12 cellular contexts compared by ENCODE assay signal in the genomic region with DNA sequence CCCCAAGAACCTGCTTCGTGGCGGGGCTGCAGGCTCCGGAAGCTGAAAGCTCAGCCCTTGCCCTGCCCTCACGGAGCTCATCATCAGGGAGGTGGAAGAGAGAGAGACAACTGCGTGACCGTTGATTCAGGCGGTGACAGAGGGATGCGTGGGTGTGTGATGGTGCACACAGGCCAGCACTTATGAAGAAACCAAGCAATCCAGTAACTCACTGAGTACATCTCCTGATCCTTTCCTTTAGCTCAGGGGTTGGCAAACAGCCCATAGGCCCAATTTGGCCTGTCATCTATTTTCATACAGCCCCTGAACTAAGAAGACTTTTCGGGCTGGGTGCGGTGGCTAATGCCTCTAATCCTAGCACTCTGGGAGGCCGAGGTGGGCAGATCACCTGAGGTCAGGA.
"Had no signal": no experiment of that assay in that cellular context is flagged by ENCODE, and none has a peak within 500 bp of the region (broad histone marks: within the 10 kb centered on the region; RNA-seq: fewer than 3 reads in every experiment).

No MANE protein-coding gene starts in this region.

- DNase-seq: activated CD4-positive, alpha-beta T cell treated with anti-CD3 and anti-CD28 coated beads for 4 hours; activated CD8-positive, alpha-beta T cell treated with anti-CD3 and anti-CD28 coated beads, Interleukin-2, amount 10 ng/mL, durations not matched to agents 7 days and 5 days; activated naive CD4-positive, alpha-beta T cell treated with Interleukin-2 at 50 U/mL for 16 hours; endodermal cell; erythroblast; natural killer cell; nucleus accumbens; stimulated activated CD4-positive, alpha-beta T cell treated with anti-CD3 and anti-CD28 coated beads, Interleukin-2, amount 100 ng/mL, for 48 hours; stimulated activated naive CD4-positive, alpha-beta T cell treated with Interleukin-2 at 50 U/mL for 16 hours; SW 1271; upper lobe of right lung had no signal

- H3K36me3 ChIP-seq: prostate gland, upper lobe of right lung had no signal

- H3K4me3 ChIP-seq: prostate gland, upper lobe of right lung had no signal

- ATAC-seq: activated CD8-positive, alpha-beta T cell treated with anti-CD3 and anti-CD28 coated beads, Interleukin-2, amount 10 ng/mL, durations not matched to agents 7 days and 5 days; natural killer cell; upper lobe of right lung had no signal

- H3K4me1 ChIP-seq: prostate gland had no signal

- H3K27me3 ChIP-seq: upper lobe of right lung had no signal

- H3K9me3 ChIP-seq: prostate gland, upper lobe of right lung had no signal

- H3K27ac ChIP-seq: prostate gland, upper lobe of right lung had no signal
